20 cellular contexts compared by ENCODE assay signal in the genomic region with DNA sequence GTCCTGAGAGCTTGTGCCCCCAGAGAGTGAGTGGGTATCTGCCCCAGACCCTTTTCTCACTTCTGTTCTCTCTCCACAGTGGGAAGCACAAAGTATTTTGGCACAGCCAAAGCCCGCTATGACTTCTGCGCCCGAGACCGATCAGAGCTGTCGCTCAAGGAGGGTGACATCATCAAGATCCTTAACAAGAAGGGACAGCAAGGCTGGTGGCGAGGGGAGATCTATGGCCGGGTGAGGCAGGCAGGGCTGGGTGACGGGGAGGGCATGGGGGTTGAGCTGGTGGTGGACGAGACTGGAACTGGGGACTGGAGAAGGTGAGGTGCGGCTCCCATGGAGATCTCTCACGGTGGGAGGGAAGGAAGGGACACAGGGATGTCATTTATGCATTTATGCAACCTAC. TPM values are rescaled to one million over a fixed set of nuclear protein-coding genes. Genes with fewer than 3 reads are reported as not detected.
DNase-seq lines count a peak whose midpoint lies in the region; ATAC-seq and TF ChIP-seq lines count a peak whose summit lies in the region.
"Had no signal": no experiment of that assay in that cellular context is flagged by ENCODE, and none has a peak within 500 bp of the region (broad histone marks: within the 10 kb centered on the region; RNA-seq: fewer than 3 reads in every experiment).

No MANE protein-coding gene starts in this region.

- H3K4me2 ChIP-seq in neural progenitor cell: no peak overlapping the region
- H3K4me2 ChIP-seq: A549, BLaER1, KMS-11 had no signal

- no peak for ATAC-seq in CD8-positive, alpha-beta T cell
- ATAC-seq in GM19351 (IDR thresholded peaks at IDR 0.05; ENCODE audit: unreplicated experiment): no peak
- ATAC-seq: A549 had no signal

- CTCF ChIA-PET in CD8-positive, alpha-beta T cell (lab: Charles Lee): interaction anchor here (0.7 kb wide), 1 partner anchor 392 kb away, joined by 3 read pairs; no protein-coding TSS in a partner anchor

- no peak overlapping the region for H3K27ac ChIP-seq in CD8-positive, alpha-beta T cell (ENCODE audit: low read depth, low read length)
- H3K27ac ChIP-seq in neural progenitor cell (no peak overlapping the region), spleen (no peak overlapping the region), tibial artery (no peak overlapping the region)
- H3K27ac ChIP-seq: A549, BLaER1, KMS-11 had no signal

- H3K36me3 ChIP-seq in CD8-positive, alpha-beta T cell (ENCODE audit: insufficient read depth, low read length): peaks cover 42% of the 10 kb centered on the region
- H3K36me3 ChIP-seq in neural progenitor cell (no peaks in the 10 kb centered on the region), spleen (peaks cover 0 to 99% (median 68%) of the 10 kb centered on the region in 6 donors), tibial artery (no peaks in the 10 kb centered on the region)

- H3K27ac Mint-ChIP-seq in CD8-positive, alpha-beta T cell: peak overlapping the region; percentile 41
- H3K27ac Mint-ChIP-seq in chondrocyte (ENCODE audit: unreplicated experiment) (no peak overlapping the region), neural progenitor cell (peak overlapping the region; percentile 47)

- intact Hi-C loops in CD8-positive, alpha-beta T cell (cut with DNase I, micrococcal nuclease): no loop called here
- intact Hi-C loops in spleen (cut with DNase I; ENCODE audit: low total_unique reads): no loop called here
- intact Hi-C loops in tibial artery (cut with DNase I; ENCODE audit: low total_unique reads): no loop called here

- no peak overlapping the region for H3K4me3 ChIP-seq in CD8-positive, alpha-beta T cell (ENCODE audit: low read depth, low read length)
- H3K4me3 ChIP-seq in neural progenitor cell (no peak overlapping the region), spleen (no peak overlapping the region), tibial artery (no peak overlapping the region)
- H3K4me3 ChIP-seq: A549, BLaER1 had no signal

- H3K9me3 Mint-ChIP-seq in CD8-positive, alpha-beta T cell: no peaks in the 10 kb centered on the region
- peaks cover 3% of the 10 kb centered on the region for H3K9me3 Mint-ChIP-seq in chondrocyte (ENCODE audit: low read depth)
- peaks cover 3% of the 10 kb centered on the region for H3K9me3 Mint-ChIP-seq in neural progenitor cell

- H3K4me1 Mint-ChIP-seq in CD8-positive, alpha-beta T cell (ENCODE audit: low read depth): no peaks in the 10 kb centered on the region
- H3K4me1 Mint-ChIP-seq in chondrocyte (ENCODE audit: low read depth): peaks cover 8% of the 10 kb centered on the region
- no peaks in the 10 kb centered on the region for H3K4me1 Mint-ChIP-seq in neural progenitor cell

- H4K20me1 ChIP-seq in neural progenitor cell (ENCODE audit: low read depth): no peaks in the 10 kb centered on the region

- no peaks in the 10 kb centered on the region for H3K9me3 ChIP-seq in CD8-positive, alpha-beta T cell (ENCODE audit: low read length)
- no peaks in the 10 kb centered on the region for H3K9me3 ChIP-seq in neural progenitor cell (ENCODE audit: low read depth)
- no peaks in the 10 kb centered on the region for H3K9me3 ChIP-seq in spleen
- H3K9me3 ChIP-seq in tibial artery: no peaks in the 10 kb centered on the region
- H3K9me3 ChIP-seq: A549, BLaER1 had no signal

- H3K79me2 ChIP-seq in neural progenitor cell (ENCODE audit: low read depth): no peaks in the 10 kb centered on the region

- H3K27me3 Mint-ChIP-seq in CD8-positive, alpha-beta T cell (ENCODE audit: low read depth): no peaks in the 10 kb centered on the region
- H3K27me3 Mint-ChIP-seq in chondrocyte (ENCODE audit: low read depth): peaks cover 32% of the 10 kb centered on the region
- H3K27me3 Mint-ChIP-seq in neural progenitor cell (ENCODE audit: insufficient read depth, low read depth): no peaks in the 10 kb centered on the region

- no peak overlapping the region for H3K4me3 Mint-ChIP-seq in CD8-positive, alpha-beta T cell
- H3K4me3 Mint-ChIP-seq in chondrocyte (ENCODE audit: unreplicated experiment): no peak overlapping the region
- no peak overlapping the region for H3K4me3 Mint-ChIP-seq in neural progenitor cell

- 75 to 96% (median 91%) methylated on average over 11 of the region's 11 CpGs for WGBS in spleen, 5 donors

- H3F3A ChIP-seq in neural progenitor cell (ENCODE audit: low read depth): no peaks in the 10 kb centered on the region

- no peaks in the 10 kb centered on the region for H3K27me3 ChIP-seq in CD8-positive, alpha-beta T cell (ENCODE audit: insufficient read depth, low read length)
- H3K27me3 ChIP-seq in neural progenitor cell: no peaks in the 10 kb centered on the region
- no peaks in the 10 kb centered on the region for H3K27me3 ChIP-seq in spleen (replicated peaks in 1 of 7)
- H3K27me3 ChIP-seq in tibial artery: peaks cover 0 to 25% of the 10 kb centered on the region in 2 donors
- H3K27me3 ChIP-seq: BLaER1 had no signal

- POLR2A ChIA-PET in CD8-positive, alpha-beta T cell (lab: Charles Lee): no interaction called here

- peaks cover 71% of the 10 kb centered on the region for H3K36me3 Mint-ChIP-seq in CD8-positive, alpha-beta T cell
- H3K36me3 Mint-ChIP-seq in chondrocyte (ENCODE audit: low read depth) (peaks cover 2% of the 10 kb centered on the region), neural progenitor cell (no peaks in the 10 kb centered on the region)

- no peak for TF ChIP-seq CTCF in CD8-positive, alpha-beta T cell (IDR thresholded peaks at IDR 0.05)
- no peak for TF ChIP-seq CTCF in chondrocyte (IDR thresholded peaks at IDR 0.05)
- no peak for TF ChIP-seq CTCF in neural progenitor cell (IDR thresholded peaks at IDR 0.05)
- TF ChIP-seq CTCF in spleen (IDR thresholded peaks at IDR 0.05 in 8 of 11, conservative IDR thresholded peaks at IDR 0.05 in 3 of 11): no peak
- no peak for TF ChIP-seq CTCF in tibial artery (IDR thresholded peaks at IDR 0.05)

- no peak overlapping the region for H3K9ac ChIP-seq in neural progenitor cell
- H3K9ac ChIP-seq: BLaER1, KMS-11 had no signal

- TF ChIP-seq POLR2A in spleen (IDR thresholded peaks at IDR 0.05): no peak

- peak; percentile 34 for DNase-seq in activated effector memory CD4-positive, alpha-beta T cell treated with anti-CD3 and anti-CD28 coated beads, Interleukin-2, amount 50 U/mL, for 16 hours
- no peak for DNase-seq in activated effector memory CD4-positive, alpha-beta T cell treated with Interleukin-2 at 50 U/mL for 16 hours
- no peak for DNase-seq in CD8-positive, alpha-beta T cell
- peak; percentile 81 for DNase-seq in chondrocyte (ENCODE audit: low spot score)
- no peak for DNase-seq in neural progenitor cell (ENCODE audit: low spot score)
- DNase-seq in spleen: no peak
- DNase-seq in tibial artery: no peak
- DNase-seq: DMS79 treated with DMSO at 0.1 percent for 48 hours, MV-4-11, NCI-H1417 treated with DMSO at 0.1 percent for 48 hours, NCI-H187 treated with DMSO at 0.1 percent for 48 hours, NCI-H226, NCI-H524, NCI-H82, OCI-M1, SHP77 had no signal

- H3K4me1 ChIP-seq in CD8-positive, alpha-beta T cell (ENCODE audit: insufficient read depth, low read length): no peaks in the 10 kb centered on the region
- no peaks in the 10 kb centered on the region for H3K4me1 ChIP-seq in neural progenitor cell
- H3K4me1 ChIP-seq in spleen: no peaks in the 10 kb centered on the region
- H3K4me1 ChIP-seq in tibial artery: no peaks in the 10 kb centered on the region
- H3K4me1 ChIP-seq: A549, BLaER1 had no signal

- no peak overlapping the region for H2AFZ ChIP-seq in neural progenitor cell (replicated peaks)

RNA-seq across cellular contexts. Expression of a gene that starts 33.5 kb away (rescaled TPM):
- 1 to 10 TPM; 1.4 to 1.6 TPM for total RNA-seq in CD8-positive, alpha-beta T cell
- not detected in 3 replicates for total RNA-seq in chondrocyte
- not detected in 2 replicates for total RNA-seq in neural progenitor cell (ENCODE audit: low replicate concordance)
- total RNA-seq in spleen: 10 to 100 TPM; 20.1 to 65.2 (median 30.6) TPM
- polyA plus RNA-seq in spleen: 1 to 10 TPM; 2.3 to 4.0 (median 3.3) TPM

Comparison
In these comparisons a context has a peak if more than half of its experiments do, and no peak if none do; other contexts are left out.
1. DNase-seq: peak in activated effector memory CD4-positive, alpha-beta T cell treated with anti-CD3 and anti-CD28 coated beads, Interleukin-2, amount 50 U/mL, for 16 hours (single experiment) and chondrocyte (single experiment); none in activated effector memory CD4-positive, alpha-beta T cell treated with Interleukin-2 at 50 U/mL for 16 hours (single experiment), CD8-positive, alpha-beta T cell (0 of 7), neural progenitor cell (single experiment), spleen (single experiment) and tibial artery (0 of 2).
2. RNA of a gene that starts 33.5 kb away (total RNA-seq): 20.1 to 65.2 TPM in spleen; 1.4 to 1.6 TPM in CD8-positive, alpha-beta T cell, not detected in chondrocyte and not detected in neural progenitor cell; every median in the first group is over 4 times any median in the second.